Comparison of ENCODE assay signal across 9 cellular contexts in genomic region chr6:166775180-166775922, GRCh38.
A peak's percentile ranks its signal among the peaks of the same experiment; 100 is the strongest.
DNase-seq lines count a peak whose midpoint lies in the region; ATAC-seq, FAIRE-seq and TF ChIP-seq lines count a peak whose summit lies in the region.
"Had no signal": no experiment of that assay in that cellular context is flagged by ENCODE, and none has a peak within 500 bp of the region (broad histone marks: within the 10 kb centered on the region; RNA-seq: fewer than 3 reads in every experiment).

No MANE protein-coding gene starts in this region.

- H2AFZ ChIP-seq in endothelial cell of umbilical vein (ENCODE audit: low read depth, low read length) = no peak overlapping the region

- ATAC-seq in HG03159 (IDR thresholded peaks at IDR 0.05; ENCODE audit: unreplicated experiment) (peak; percentile 66), HG03039 (IDR thresholded peaks at IDR 0.05; ENCODE audit: unreplicated experiment) (no peak)
- ATAC-seq in stimulated activated naive B cell treated with anti-CD40 and anti-IgM and Interleukin-4, amounts not matched to agents 10 μg/mL and 1 μg/mL and 100 μg/mL, for 72 hours (replicated peaks) = peak; percentile 77 to 87

- DNase-seq in EH (ENCODE audit: low read depth) = peak; percentile 65
- peak; percentile 85 for DNase-seq in NCI-H748 treated with DMSO at 0.1 percent for 48 hours (lab: John Stamatoyannopoulos, UW)
- peak; percentile 69 for DNase-seq in activated CD8-positive, alpha-beta memory T cell treated with anti-CD3 and anti-CD28 coated beads for 24 hours
- DNase-seq in endothelial cell of umbilical vein (ENCODE audit: low read depth, low spot score) = peak; percentile 48
- DNase-seq in mucosa of gallbladder (ENCODE audit: low spot score) = peak; percentile 44
- DNase-seq in stimulated activated naive B cell treated with anti-CD40 and anti-IgM and Interleukin-4, amounts not matched to agents 10 μg/mL and 1 μg/mL and 100 μg/mL, for 72 hours = peak; percentile 38

- H3K27me3 Mint-ChIP-seq in stimulated activated naive B cell treated with anti-CD40 and anti-IgM and Interleukin-4, amounts not matched to agents 10 μg/mL and 1 μg/mL and 100 μg/mL, for 72 hours = peaks cover 39 to 49% of the 10 kb centered on the region in 2 donors

- peaks cover 2 to 4% of the 10 kb centered on the region in 2 donors for H3K36me3 Mint-ChIP-seq in stimulated activated naive B cell treated with anti-CD40 and anti-IgM and Interleukin-4, amounts not matched to agents 10 μg/mL and 1 μg/mL and 100 μg/mL, for 72 hours

- no peaks in the 10 kb centered on the region for H3K79me2 ChIP-seq in endothelial cell of umbilical vein (ENCODE audit: control insufficient read depth, insufficient read depth, low read length)

- H3K9ac ChIP-seq in endothelial cell of umbilical vein (replicated peaks; ENCODE audit: extremely low read depth, insufficient read depth, low read length) = no peak overlapping the region

- H3K9me1 ChIP-seq in endothelial cell of umbilical vein (replicated peaks; ENCODE audit: control insufficient read depth, extremely low read depth, insufficient read depth, low read length) = no peaks in the 10 kb centered on the region

- TF ChIP-seq POLR2A in endothelial cell of umbilical vein (IDR thresholded peaks at IDR 0.05; ENCODE audit: low read depth, low read length) = no peak

- CTCF ChIA-PET in endothelial cell of umbilical vein (lab: Charles Lee) = interaction anchor here (0.5 to 3.6 kb wide), 36 partner anchors 9 to 576 kb away, joined by 3 to 40 read pairs (median 4); no protein-coding TSS in a partner anchor

- H3K4me1 ChIP-seq in endothelial cell of umbilical vein (ENCODE audit: control insufficient read depth, extremely low read depth, insufficient read depth, low read length) = no peaks in the 10 kb centered on the region

- no peaks in the 10 kb centered on the region for H3K9me3 Mint-ChIP-seq in stimulated activated naive B cell treated with anti-CD40 and anti-IgM and Interleukin-4, amounts not matched to agents 10 μg/mL and 1 μg/mL and 100 μg/mL, for 72 hours
- H3K9me3 Mint-ChIP-seq: dendritic cell treated with granulocyte-macrophage colony-stimulating factor and Interleukin-4, amounts not matched to agents 40 ng/mL and 50 ng/mL, for 4 days had no signal

- H3K4me2 ChIP-seq in endothelial cell of umbilical vein (ENCODE audit: insufficient read depth, low read length) = no peak overlapping the region

- H3K4me3 ChIP-seq in endothelial cell of umbilical vein (replicated peaks in 1 of 3; ENCODE audit: insufficient read depth in 1 of 3, low read depth in 1 of 3, low read length in 3 of 3) = no peak overlapping the region

- intact Hi-C loops in endothelial cell of umbilical vein (cut with micrococcal nuclease) = loop anchor here (1.0 to 5.0 kb wide), 4 partner anchors 69 to 318 kb away; no protein-coding TSS in a partner anchor

- peak overlapping the region; percentile 59 for H3K27ac Mint-ChIP-seq in stimulated activated naive B cell treated with anti-CD40 and anti-IgM and Interleukin-4, amounts not matched to agents 10 μg/mL and 1 μg/mL and 100 μg/mL, for 72 hours
- H3K27ac Mint-ChIP-seq: dendritic cell treated with granulocyte-macrophage colony-stimulating factor and Interleukin-4, amounts not matched to agents 40 ng/mL and 50 ng/mL, for 4 days had no signal

- TF ChIP-seq CTCF in endothelial cell of umbilical vein (IDR thresholded peaks at IDR 0.05; ENCODE audit: extremely low read depth in 1 of 2, insufficient read depth in 1 of 2, low read depth in 1 of 2, low read length in 2 of 2) = peak; percentile 79 to 81

- H3K27ac ChIP-seq in endothelial cell of umbilical vein (ENCODE audit: insufficient read depth, low read depth, low read length) = no peak overlapping the region

- FAIRE-seq in endothelial cell of umbilical vein (lab: Jason Lieb, UNC) = peak; percentile 85

- POLR2A ChIA-PET in endothelial cell of umbilical vein (lab: Charles Lee) = no interaction called here

- no peaks in the 10 kb centered on the region for H4K20me1 ChIP-seq in endothelial cell of umbilical vein (replicated peaks; ENCODE audit: control insufficient read depth, extremely low read depth, insufficient read depth, low read length)

- no peaks in the 10 kb centered on the region for H3K9me3 ChIP-seq in endothelial cell of umbilical vein (replicated peaks; ENCODE audit: control insufficient read depth, insufficient read depth, low read length)

- peaks cover 2 to 8% of the 10 kb centered on the region in 2 donors for H3K4me1 Mint-ChIP-seq in stimulated activated naive B cell treated with anti-CD40 and anti-IgM and Interleukin-4, amounts not matched to agents 10 μg/mL and 1 μg/mL and 100 μg/mL, for 72 hours

- no peaks in the 10 kb centered on the region for H3K27me3 ChIP-seq in endothelial cell of umbilical vein (ENCODE audit: control insufficient read depth in 2 of 2, insufficient read depth in 2 of 2, low read length in 2 of 2)

- no peak overlapping the region for H3K4me3 Mint-ChIP-seq in stimulated activated naive B cell treated with anti-CD40 and anti-IgM and Interleukin-4, amounts not matched to agents 10 μg/mL and 1 μg/mL and 100 μg/mL, for 72 hours
- H3K4me3 Mint-ChIP-seq: dendritic cell treated with granulocyte-macrophage colony-stimulating factor and Interleukin-4, amounts not matched to agents 40 ng/mL and 50 ng/mL, for 4 days had no signal

- dilution Hi-C loops in endothelial cell of umbilical vein (cut with MboI; ENCODE audit: extremely low pct_ligation_motif_present, low sequenced_read_pairs) = no loop called here

- BruUV-seq in endothelial cell of umbilical vein (replicated peaks; lab: Mats Ljungman, UMichigan) = no TSS peak

- no peaks in the 10 kb centered on the region for H3K36me3 ChIP-seq in endothelial cell of umbilical vein (ENCODE audit: control insufficient read depth in 2 of 2, extremely low read depth in 1 of 2, insufficient read depth in 2 of 2, low read length in 2 of 2)

TF ChIP-seq in endothelial cell of umbilical vein, 7 proteins besides CTCF, POLR2A, EP300 and RAD21:
- TF ChIP-seq MAX (IDR thresholded peaks at IDR 0.05; ENCODE audit: insufficient read depth, insufficient read length) = no peak
- TF ChIP-seq EZH2 (IDR thresholded peaks at IDR 0.05; ENCODE audit: borderline replicate concordance, low read depth, low read length, severe bottlenecking) = no peak
- no peak for TF ChIP-seq JUN (IDR thresholded peaks at IDR 0.05; ENCODE audit: borderline replicate concordance, insufficient read depth, insufficient read length, low read depth)
- TF ChIP-seq FOS (IDR thresholded peaks at IDR 0.05; ENCODE audit: borderline replicate concordance, insufficient read depth, low read length) = no peak
- no peak for TF ChIP-seq GATA2 (IDR thresholded peaks at IDR 0.05; ENCODE audit: insufficient read depth, insufficient read length, low read depth, low read length)
- no peak for TF ChIP-seq POLR2AphosphoS5 (IDR thresholded peaks at IDR 0.05; ENCODE audit: insufficient read depth, low read depth, low read length)
- TF ChIP-seq MYC (IDR thresholded peaks at IDR 0.05; ENCODE audit: low read depth, low read length) = no peak
